In the genomic region with DNA sequence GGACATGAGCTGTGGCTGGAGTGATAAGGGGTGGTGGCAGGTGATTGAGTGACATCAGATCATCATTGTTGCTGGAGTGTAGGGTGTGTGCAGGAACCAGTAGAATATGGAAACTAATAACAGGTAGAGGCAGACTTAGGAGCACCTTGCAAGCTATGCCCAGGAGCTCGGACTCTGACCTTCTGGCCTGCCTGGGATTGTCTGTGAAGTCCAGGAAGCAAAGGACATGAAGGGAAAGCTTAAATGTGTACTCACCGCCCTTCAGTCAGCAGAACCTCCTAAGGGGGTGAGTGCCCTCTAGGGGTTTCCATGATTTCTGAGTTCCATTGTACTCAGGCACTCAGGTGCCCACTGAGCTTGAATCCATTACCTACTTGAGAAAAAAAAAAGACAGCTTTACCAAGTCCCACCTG, we compare ENCODE assay signal across 8 cellular contexts.
DNase-seq lines count a peak whose midpoint lies in the region; ATAC-seq, FAIRE-seq and TF ChIP-seq lines count a peak whose summit lies in the region.

No MANE protein-coding gene starts in this region.

- no peak overlapping the region for H4K5ac ChIP-seq in H1 (ENCODE audit: insufficient read length, low read depth, low read length)

- H3K23ac ChIP-seq in H1 (ENCODE audit: insufficient read length): no peak overlapping the region

- H4K8ac ChIP-seq in H1 (ENCODE audit: extremely low read depth, insufficient read depth, low read length): no peak overlapping the region

- no peak for TF ChIP-seq EP300 in H1 (IDR thresholded peaks at IDR 0.05; ENCODE audit: borderline replicate concordance in 1 of 2, low read depth in 2 of 2, low read length in 2 of 2)

- H3K9ac ChIP-seq in H1 (replicated peaks in 1 of 4; ENCODE audit: extremely low read depth in 1 of 4, low read depth in 3 of 4, low read length in 3 of 4): no peak overlapping the region

- no peak overlapping the region for H3K56ac ChIP-seq in H1 (replicated peaks; ENCODE audit: insufficient read length, low read depth, low read length)

- 0 out of 2 replicates have a peak overlapping the region, but pooled peaks have one; percentile 84 for H2BK12ac ChIP-seq in H1 (ENCODE audit: low read depth, low read length)

- 0 out of 2 replicates have a peak, but pooled peaks cover 3% of the 10 kb centered on the region for H3K23me2 ChIP-seq in H1 (ENCODE audit: low read depth, low read length)

- no peaks in the 10 kb centered on the region for H3K9me3 ChIP-seq in H1 (ENCODE audit: insufficient read depth in 2 of 2, low read depth in 1 of 2, low read length in 1 of 2)
- no peaks in the 10 kb centered on the region for H3K9me3 ChIP-seq in CD4-positive, alpha-beta memory T cell (ENCODE audit: control insufficient read depth in 1 of 2, low read length in 2 of 2)

- peaks cover 11 to 46% (median 39%) of the 10 kb centered on the region in 4 experiments for H3K4me1 ChIP-seq in H1 (replicated peaks in 1 of 4; ENCODE audit: control insufficient read depth in 3 of 4, insufficient read depth in 4 of 4, low read length in 3 of 4)
- H3K4me1 ChIP-seq in CD4-positive, alpha-beta memory T cell (ENCODE audit: insufficient read depth, low read length): peaks cover 16% of the 10 kb centered on the region

- H3K27me3 Mint-ChIP-seq in CD4-positive, alpha-beta memory T cell: no peaks in the 10 kb centered on the region

- peaks cover 0 to 17% of the 10 kb centered on the region in 2 experiments; a peak in 3 of 4 replicates for H3K79me2 ChIP-seq in H1 (ENCODE audit: control insufficient read depth in 1 of 2, insufficient read depth in 2 of 2, low read length in 2 of 2)

- H3K14ac ChIP-seq in H1 (ENCODE audit: insufficient read length): no peak overlapping the region

- H2BK15ac ChIP-seq in H1 (ENCODE audit: low read length): no peak overlapping the region

- peak overlapping the region; percentile 80 for H3K4ac ChIP-seq in H1 (replicated peaks; ENCODE audit: insufficient read length, low read depth, low read length)

- no peak for ATAC-seq in HG03354 (IDR thresholded peaks at IDR 0.05; ENCODE audit: poor library complexity, severe bottlenecking, unreplicated experiment)
- ATAC-seq in sciatic nerve: no peak

- H3K18ac ChIP-seq in H1 (ENCODE audit: extremely low read depth, low read length): peak overlapping the region; percentile 9

- POLR2A ChIA-PET in H1 (lab: Charles Lee; ENCODE audit: partially characterized antibody): interaction anchor here (0.7 to 1.9 kb wide), 5 partner anchors 11 to 107 kb away, joined by 3 to 7 read pairs (median 4); no protein-coding TSS in a partner anchor
- POLR2A ChIA-PET in CD4-positive, alpha-beta memory T cell (lab: Charles Lee; ENCODE audit: partially characterized antibody): interaction anchor here (0.9 kb wide), 1 partner anchor 10 kb away, joined by 3 read pairs; no protein-coding TSS in a partner anchor

- peak in 2 of 3 experiments; percentile 67 to 68; a peak in 3 of 4 replicates for TF ChIP-seq CTCF in H1 (IDR thresholded peaks at IDR 0.05; ENCODE audit: control extremely low read depth in 1 of 3, insufficient read depth in 1 of 3, low read depth in 1 of 3, low read length in 3 of 3)

- no peak overlapping the region for H2AFZ ChIP-seq in H1 (ENCODE audit: low read length)

- H3K36me3 Mint-ChIP-seq in CD4-positive, alpha-beta memory T cell: no peaks in the 10 kb centered on the region

- H3K27me3 ChIP-seq in H1 (replicated peaks in 1 of 4; ENCODE audit: control insufficient read depth in 3 of 4, extremely low read depth in 1 of 4, insufficient read depth in 3 of 4, low read length in 3 of 4): no peaks in the 10 kb centered on the region
- no peaks in the 10 kb centered on the region for H3K27me3 ChIP-seq in CD4-positive, alpha-beta memory T cell (ENCODE audit: insufficient read depth, low read length)

- 28% methylated on average over 2 of the region's 2 CpGs; no CpG with 5 or more reads in 1 of the 2 experiments for WGBS in H1 (ENCODE audit: extremely low coverage in 1 of 2, insufficient coverage in 1 of 2, insufficient read length in 1 of 2, insufficient replicate concordance in 2 of 2, low coverage in 1 of 2, low lambda C conversion rate in 2 of 2, missing lambda C conversion rate in 1 of 2), 2 experiments

- TF ChIP-seq RAD21 in H1 (IDR thresholded peaks at IDR 0.05 in 1 of 2, conservative IDR thresholded peaks at IDR 0.05 in 1 of 2; ENCODE audit: low read depth in 2 of 2, low read length in 2 of 2): peak; percentile 75 to 84

- peak overlapping the region; percentile 51 for H2BK120ac ChIP-seq in H1 (replicated peaks; ENCODE audit: low read depth, low read length)

- H2BK20ac ChIP-seq in H1 (ENCODE audit: low read length): peak overlapping the region; percentile 38

- 0 out of 8 replicates have a peak overlapping the region, but pooled peaks of 1 of the 4 experiments have one; percentile 3 for H3K4me3 ChIP-seq in H1 (ENCODE audit: extremely low read depth in 1 of 4, insufficient read depth in 2 of 4, low read depth in 3 of 4, low read length in 4 of 4)
- H3K4me3 ChIP-seq in CD4-positive, alpha-beta memory T cell (ENCODE audit: low read length in 2 of 2): no peak overlapping the region

- H4K20me1 ChIP-seq in H1 (replicated peaks in 1 of 2; ENCODE audit: control insufficient read depth in 1 of 2, insufficient read depth in 2 of 2, low read length in 2 of 2): peaks cover 0 to 3% of the 10 kb centered on the region in 2 experiments

- H3K36me3 ChIP-seq in H1 (ENCODE audit: control insufficient read depth in 2 of 4, insufficient read depth in 4 of 4, low read length in 3 of 4): peaks cover 0 to 2% (median under 1%) of the 10 kb centered on the region in 4 experiments; a peak in 2 of 8 replicates
- no peaks in the 10 kb centered on the region for H3K36me3 ChIP-seq in CD4-positive, alpha-beta memory T cell (ENCODE audit: insufficient read depth, low read length)

- no peak overlapping the region for H3K27ac ChIP-seq in H1 (ENCODE audit: low read depth, low read length)
- H3K27ac ChIP-seq in CD4-positive, alpha-beta memory T cell (ENCODE audit: low read depth, low read length): no peak overlapping the region

- peak; percentile 31 for FAIRE-seq in G401.6 (lab: Jason Lieb, UNC)
- FAIRE-seq in H1 (lab: Jason Lieb, UNC): no peak

- CTCF ChIA-PET in H1 (lab: Charles Lee; ENCODE audit: partially characterized antibody): interaction anchor here (0.6 to 7.2 kb wide), 44 partner anchors 9 to 629 kb away, joined by 3 to 99 read pairs (median 4); partner anchors contain the start of gene CRIM1
- CTCF ChIA-PET in CD4-positive, alpha-beta memory T cell (lab: Charles Lee; ENCODE audit: partially characterized antibody): interaction anchor here (0.6 kb wide), 1 partner anchor 11 kb away, joined by 3 read pairs; no protein-coding TSS in a partner anchor

- H3K27ac Mint-ChIP-seq in CD4-positive, alpha-beta memory T cell: no peak overlapping the region

- H4K91ac ChIP-seq in H1 (replicated peaks; ENCODE audit: insufficient read length, low read length): peak overlapping the region; percentile 78

- no peak for TF ChIP-seq POLR2A in H1 (IDR thresholded peaks at IDR 0.05; ENCODE audit: control extremely low read depth in 1 of 2, low read depth in 2 of 2, low read length in 2 of 2)

- H3K4me3 Mint-ChIP-seq in CD4-positive, alpha-beta memory T cell: no peak overlapping the region

- DNase-seq in NCI-H2227 (lab: John Stamatoyannopoulos, UW; ENCODE audit: unreplicated experiment) (peak; percentile 23), H1 (ENCODE audit: low read depth in 1 of 2, low spot score in 2 of 2) (no peak), myocyte (ENCODE audit: low read depth) (peak; percentile 60), sciatic nerve (ENCODE audit: low spot score) (no peak), AG20443 (ENCODE audit: low spot score) (no peak)
- DNase-seq in CD4-positive, alpha-beta memory T cell: no peak

- H3K4me2 ChIP-seq in H1 (ENCODE audit: insufficient read depth in 1 of 2, low read depth in 2 of 2, low read length in 2 of 2): peak overlapping the region; percentile 8 to 41; a peak in 2 of 4 replicates

- peak overlapping the region; percentile 90 for H2BK5ac ChIP-seq in H1 (ENCODE audit: low read depth, low read length)

- intact Hi-C loops in CD4-positive, alpha-beta memory T cell (cut with micrococcal nuclease): no loop called here
- intact Hi-C loops in sciatic nerve (cut with DNase I): no loop called here

- peak overlapping the region; percentile 93 for H2AK5ac ChIP-seq in H1 (ENCODE audit: low read depth, low read length)

- H3K79me1 ChIP-seq in H1 (ENCODE audit: low read depth, low read length): no peaks in the 10 kb centered on the region; the same call in 1 of the 2 replicates

- H3K9me3 Mint-ChIP-seq in CD4-positive, alpha-beta memory T cell: peaks cover 0 to 2% (median 0%) of the 10 kb centered on the region in 8 donors

- no peaks in the 10 kb centered on the region for H3K4me1 Mint-ChIP-seq in CD4-positive, alpha-beta memory T cell

TF ChIP-seq in H1, 55 proteins besides CTCF, POLR2A, EP300 and RAD21 (continues in another document):
- TF ChIP-seq, protein P1, sequence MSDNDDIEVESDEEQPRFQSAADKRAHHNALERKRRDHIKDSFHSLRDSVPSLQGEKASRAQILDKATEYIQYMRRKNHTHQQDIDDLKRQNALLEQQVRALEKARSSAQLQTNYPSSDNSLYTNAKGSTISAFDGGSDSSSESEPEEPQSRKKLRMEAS (IDR thresholded peaks at IDR 0.05): no peak
- TF ChIP-seq EZH2 (IDR thresholded peaks at IDR 0.05; ENCODE audit: low read depth, low read length, severe bottlenecking): no peak
- no peak for TF ChIP-seq HDAC6 (IDR thresholded peaks at IDR 0.05; ENCODE audit: low read depth, low read length)
- TF ChIP-seq CBX5 (IDR thresholded peaks at IDR 0.05; ENCODE audit: low read depth, low read length): no peak
- TF ChIP-seq ZNF274 (IDR thresholded peaks at IDR 0.05; ENCODE audit: borderline replicate concordance, extremely low read depth, low read length): no peak
- TF ChIP-seq YY1 (IDR thresholded peaks at IDR 0.05; ENCODE audit: low read depth, low read length): 0 out of 2 replicates have a peak, but pooled peaks have one; percentile 41
- TF ChIP-seq, protein P2, sequence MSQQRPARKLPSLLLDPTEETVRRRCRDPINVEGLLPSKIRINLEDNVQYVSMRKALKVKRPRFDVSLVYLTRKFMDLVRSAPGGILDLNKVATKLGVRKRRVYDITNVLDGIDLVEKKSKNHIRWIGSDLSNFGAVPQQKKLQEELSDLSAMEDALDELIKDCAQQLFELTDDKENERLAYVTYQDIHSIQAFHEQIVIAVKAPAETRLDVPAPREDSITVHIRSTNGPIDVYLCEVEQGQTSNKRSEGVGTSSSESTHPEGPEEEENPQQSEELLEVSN (IDR thresholded peaks at IDR 0.05): no peak
- TF ChIP-seq, protein P3, sequence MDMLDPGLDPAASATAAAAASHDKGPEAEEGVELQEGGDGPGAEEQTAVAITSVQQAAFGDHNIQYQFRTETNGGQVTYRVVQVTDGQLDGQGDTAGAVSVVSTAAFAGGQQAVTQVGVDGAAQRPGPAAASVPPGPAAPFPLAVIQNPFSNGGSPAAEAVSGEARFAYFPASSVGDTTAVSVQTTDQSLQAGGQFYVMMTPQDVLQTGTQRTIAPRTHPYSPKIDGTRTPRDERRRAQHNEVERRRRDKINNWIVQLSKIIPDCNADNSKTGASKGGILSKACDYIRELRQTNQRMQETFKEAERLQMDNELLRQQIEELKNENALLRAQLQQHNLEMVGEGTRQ (IDR thresholded peaks at IDR 0.05; ENCODE audit: low read length): no peak
- peak; percentile 36 for TF ChIP-seq NANOG (IDR thresholded peaks at IDR 0.05; ENCODE audit: insufficient read depth, low read depth, low read length, poor library complexity, severe bottlenecking)

Comparison
In these comparisons a context has a peak if more than half of its experiments do, and no peak if none do; other contexts are left out.
1. DNase-seq: peak in NCI-H2227 (single experiment) and myocyte (single experiment); none in H1 (0 of 2), CD4-positive, alpha-beta memory T cell (0 of 5), sciatic nerve (single experiment) and AG20443 (single experiment).